Comparison of ENCODE assay signal across 8 cellular contexts in the genomic region with DNA sequence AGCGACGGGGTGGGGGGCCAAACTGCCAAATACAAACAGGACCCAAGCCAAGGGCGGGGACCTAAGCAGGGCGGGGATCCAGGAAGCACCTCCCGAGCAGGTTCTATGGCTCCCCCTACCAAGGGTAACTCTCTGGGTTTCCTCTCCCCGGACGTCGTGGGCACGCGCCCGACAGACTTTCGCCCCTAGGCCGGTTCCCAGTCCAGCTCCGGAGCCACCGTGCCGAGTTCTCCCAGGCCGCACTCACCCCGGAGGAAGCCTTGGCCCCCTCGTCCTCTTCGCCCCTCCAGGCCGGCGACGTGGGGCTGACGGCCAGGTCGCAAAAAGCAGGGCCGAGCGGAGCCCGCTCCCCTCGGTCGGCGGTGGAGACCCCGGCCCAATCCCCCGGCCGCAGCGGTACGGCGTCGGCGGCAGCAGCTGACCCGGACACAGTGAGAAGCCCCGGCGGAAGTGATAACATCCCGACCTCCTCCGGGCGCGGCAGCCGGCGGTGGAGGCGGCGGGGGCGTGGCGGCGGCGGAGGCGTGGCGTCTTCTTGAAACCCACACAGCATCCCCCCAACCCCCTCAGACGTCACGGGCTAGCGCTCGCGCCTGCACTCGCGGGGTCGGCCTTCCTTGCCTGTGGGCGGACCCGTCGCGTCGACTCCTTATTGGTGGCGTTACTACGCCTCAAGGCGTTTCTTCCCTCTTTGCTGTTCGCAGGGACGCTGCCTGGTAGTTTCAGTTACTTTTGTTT. TPM values are rescaled to one million over a fixed set of nuclear protein-coding genes. Genes with fewer than 3 reads are reported as not detected.
A peak's percentile ranks its signal among the peaks of the same experiment; 100 is the strongest.
DNase-seq lines count a peak whose midpoint lies in the region; ATAC-seq, FAIRE-seq and TF ChIP-seq lines count a peak whose summit lies in the region.

A gene with protein sequence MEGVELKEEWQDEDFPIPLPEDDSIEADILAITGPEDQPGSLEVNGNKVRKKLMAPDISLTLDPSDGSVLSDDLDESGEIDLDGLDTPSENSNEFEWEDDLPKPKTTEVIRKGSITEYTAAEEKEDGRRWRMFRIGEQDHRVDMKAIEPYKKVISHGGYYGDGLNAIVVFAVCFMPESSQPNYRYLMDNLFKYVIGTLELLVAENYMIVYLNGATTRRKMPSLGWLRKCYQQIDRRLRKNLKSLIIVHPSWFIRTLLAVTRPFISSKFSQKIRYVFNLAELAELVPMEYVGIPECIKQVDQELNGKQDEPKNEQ (minus strand): TSS at position 433 of the 738 bp plus-strand sequence. CDS start 6,863 bp downstream, outside the sequence.

- ATAC-seq in HG02642 (IDR thresholded peaks at IDR 0.05; ENCODE audit: poor library complexity, unreplicated experiment), result peak; percentile 82
- peak; percentile 98 for ATAC-seq in Right ventricle myocardium inferior
- ATAC-seq in pancreas, result peak; percentile 92 to 94 (median 94)

- intact Hi-C loops in Right ventricle myocardium inferior (cut with DNase I) (loop anchor here (2.0 kb wide), 1 partner anchor 32 kb away; a partner anchor contains a TSS), pancreas (cut with DNase I) (no loop called here), tibial artery (cut with DNase I; ENCODE audit: low total_unique reads) (no loop called here)

- H3K4me1 ChIP-seq in pancreas (peaks cover 10 to 29% (median 27%) of the 10 kb centered on the region in 3 donors), tibial artery (peaks cover 0 to 46% (median 20%) of the 10 kb centered on the region in 4 donors)

- H3K36me3 ChIP-seq in pancreas, result no peaks in the 10 kb centered on the region
- no peaks in the 10 kb centered on the region for H3K36me3 ChIP-seq in tibial artery

- 0 to 1% methylated on average over 73 to 74 of the region's 74 CpGs for WGBS in pancreas, 2 donors

- peak; percentile 81 for FAIRE-seq in pancreas (lab: Jason Lieb, UNC)

- peak within 1 kb of the TSS; percentile 74 to 98 (median 86) for H3K4me3 ChIP-seq in pancreas
- peak within 1 kb of the TSS; percentile 72 to 86 for H3K4me3 ChIP-seq in tibial artery

- TF ChIP-seq CTCF in GM10266 (IDR thresholded peaks at IDR 0.05; ENCODE audit: control insufficient read depth, insufficient read depth, low read depth, missing control alignments) (peak; percentile 0), pancreas (IDR thresholded peaks at IDR 0.05) (no peak), tibial artery (IDR thresholded peaks at IDR 0.05) (no peak)

- DNase-seq in GM10266 (ENCODE audit: extremely low spot score), result peak; percentile 91
- DNase-seq in NCI-H1417 (lab: John Stamatoyannopoulos, UW), result peak; percentile 87 to 99 (median 98)
- DNase-seq in SW 1271 (lab: John Stamatoyannopoulos, UW), result peak; percentile 95 to 98
- peak; percentile 98 for DNase-seq in activated naive CD8-positive, alpha-beta T cell treated with anti-CD3 and anti-CD28 coated beads, Interleukin-2, amount 50 U/mL, for 16 hours (ENCODE audit: low read depth, low spot score)
- DNase-seq in Right ventricle myocardium inferior (ENCODE audit: missing footprints), result peak; percentile 100
- peak; percentile 98 to 100 (median 98) for DNase-seq in pancreas
- DNase-seq in tibial artery, result peak; percentile 99 to 100

- H3K27ac ChIP-seq in pancreas, result peak within 1 kb of the TSS; percentile 95 to 99 (median 98)
- H3K27ac ChIP-seq in tibial artery, result peak within 1 kb of the TSS; percentile 91 to 96

- H3K27me3 ChIP-seq in pancreas (no peaks in the 10 kb centered on the region), tibial artery (no peaks in the 10 kb centered on the region)

- H3K9me3 ChIP-seq in pancreas (no peaks in the 10 kb centered on the region), tibial artery (no peaks in the 10 kb centered on the region)

RNA-seq across cellular contexts. Expression of the gene that starts here (rescaled TPM):
- total RNA-seq in Right ventricle myocardium inferior, result 73.2 TPM
- total RNA-seq in pancreas, result 10 to 100 TPM; 15.7 to 29.4 (median 20.9) TPM
- 10 to 100 TPM; 24.1 to 46.9 TPM for polyA plus RNA-seq in pancreas

Comparison
In these comparisons a context has a peak if more than half of its experiments do, and no peak if none do; other contexts are left out.
1. Peak in every context shown above with its lines: DNase-seq, ATAC-seq, H3K4me3 ChIP-seq and H3K27ac ChIP-seq.